28 cellular contexts compared by ENCODE assay signal in genomic region chr9:29068461-29068860, GRCh38.
"Had no signal": no experiment of that assay in that cellular context is flagged by ENCODE, and none has a peak within 500 bp of the region (broad histone marks: within the 10 kb centered on the region; RNA-seq: fewer than 3 reads in every experiment).

No MANE protein-coding gene starts in this region.

- ATAC-seq: left colon; left lung; lower lobe of right lung; naive thymus-derived CD8-positive, alpha-beta T cell; right cardiac atrium; sciatic nerve; stimulated activated naive B cell treated with anti-CD40 and anti-IgM and Interleukin-4, amounts not matched to agents 10 μg/mL and 1 μg/mL and 100 μg/mL, for 72 hours had no signal

- H3K9me3 ChIP-seq: left lung, lower lobe of right lung, pancreas, prostate gland, suprapubic skin, thoracic aorta, tibial artery, uterus had no signal

- H3K36me3 ChIP-seq: left lung, lower lobe of right lung, pancreas, prostate gland, suprapubic skin, thoracic aorta, tibial artery, uterus had no signal

- H3K4me3 ChIP-seq: left lung, lower lobe of right lung, pancreas, prostate gland, skin epidermis, suprapubic skin, thoracic aorta, tibial artery, uterus had no signal

- H3K36me3 Mint-ChIP-seq: naive thymus-derived CD8-positive, alpha-beta T cell; stimulated activated naive B cell treated with anti-CD40 and anti-IgM and Interleukin-4, amounts not matched to agents 10 μg/mL and 1 μg/mL and 100 μg/mL, for 72 hours; type B pancreatic cell had no signal

- H3K4me3 Mint-ChIP-seq: naive thymus-derived CD8-positive, alpha-beta T cell; nephron; neural crest cell; stimulated activated naive B cell treated with anti-CD40 and anti-IgM and Interleukin-4, amounts not matched to agents 10 μg/mL and 1 μg/mL and 100 μg/mL, for 72 hours; stimulated activated naive CD8-positive, alpha-beta T cell treated with anti-CD3 and anti-CD28 coated beads, Interleukin-15, Interleukin-2, amounts not matched to agents 100 ng/mL and 50 ng/mL, for 24 hours; type B pancreatic cell had no signal

- H3K27ac Mint-ChIP-seq: naive thymus-derived CD8-positive, alpha-beta T cell; nephron; stimulated activated naive B cell treated with anti-CD40 and anti-IgM and Interleukin-4, amounts not matched to agents 10 μg/mL and 1 μg/mL and 100 μg/mL, for 72 hours; stimulated activated naive CD8-positive, alpha-beta T cell treated with anti-CD3 and anti-CD28 coated beads, Interleukin-15, Interleukin-2, amounts not matched to agents 100 ng/mL and 50 ng/mL, for 24 hours; type B pancreatic cell had no signal

- DNase-seq: kidney; left colon; left lung; lower lobe of right lung; mammary epithelial cell; mesenchymal stem cell; naive thymus-derived CD8-positive, alpha-beta T cell; nucleus accumbens; pancreas; posterior cingulate gyrus; retina; right cardiac atrium; stimulated activated CD4-positive, alpha-beta T cell treated with anti-CD3 and anti-CD28 coated beads, Interleukin-12 subunit alpha, Interleukin-12 subunit beta, amount 100 ng/mL, for 4 hours; stimulated activated CD4-positive, alpha-beta T cell treated with anti-CD3 and anti-CD28 coated beads, Interleukin-15, amount 100 ng/mL, for 24 hours; stimulated activated CD4-positive, alpha-beta T cell treated with anti-CD3 and anti-CD28 coated beads, Interleukin-2, amount 100 ng/mL, for 24 hours; stimulated activated CD4-positive, alpha-beta T cell treated with anti-CD3 and anti-CD28 coated beads, Interleukin-4, amount 100 ng/mL, for 1 hour; stimulated activated naive B cell treated with anti-CD40 and anti-IgM and Interleukin-4, amounts not matched to agents 10 μg/mL and 1 μg/mL and 100 μg/mL, for 72 hours; tibial artery; uterus had no signal

- H3K27me3 Mint-ChIP-seq: naive thymus-derived CD8-positive, alpha-beta T cell; stimulated activated naive B cell treated with anti-CD40 and anti-IgM and Interleukin-4, amounts not matched to agents 10 μg/mL and 1 μg/mL and 100 μg/mL, for 72 hours; stimulated activated naive CD8-positive, alpha-beta T cell treated with anti-CD3 and anti-CD28 coated beads, Interleukin-15, Interleukin-2, amounts not matched to agents 100 ng/mL and 50 ng/mL, for 24 hours; type B pancreatic cell had no signal

- H3K9me3 Mint-ChIP-seq: nephron; neural crest cell; stimulated activated naive CD8-positive, alpha-beta T cell treated with anti-CD3 and anti-CD28 coated beads, Interleukin-15, Interleukin-2, amounts not matched to agents 100 ng/mL and 50 ng/mL, for 24 hours; type B pancreatic cell had no signal

- H3K4me1 ChIP-seq: left lung, lower lobe of right lung, pancreas, prostate gland, suprapubic skin, tibial artery, uterus had no signal

- H3K27me3 ChIP-seq: left lung, pancreas, suprapubic skin, tibial artery, uterus had no signal

- H3K4me1 Mint-ChIP-seq: naive thymus-derived CD8-positive, alpha-beta T cell; nephron; neural crest cell; stimulated activated naive B cell treated with anti-CD40 and anti-IgM and Interleukin-4, amounts not matched to agents 10 μg/mL and 1 μg/mL and 100 μg/mL, for 72 hours had no signal

- H3K27ac ChIP-seq: left lung, lower lobe of right lung, pancreas, prostate gland, skin epidermis, suprapubic skin, thoracic aorta, tibial artery, uterus had no signal

- FAIRE-seq: kidney, pancreas had no signal
